In the genomic region with DNA sequence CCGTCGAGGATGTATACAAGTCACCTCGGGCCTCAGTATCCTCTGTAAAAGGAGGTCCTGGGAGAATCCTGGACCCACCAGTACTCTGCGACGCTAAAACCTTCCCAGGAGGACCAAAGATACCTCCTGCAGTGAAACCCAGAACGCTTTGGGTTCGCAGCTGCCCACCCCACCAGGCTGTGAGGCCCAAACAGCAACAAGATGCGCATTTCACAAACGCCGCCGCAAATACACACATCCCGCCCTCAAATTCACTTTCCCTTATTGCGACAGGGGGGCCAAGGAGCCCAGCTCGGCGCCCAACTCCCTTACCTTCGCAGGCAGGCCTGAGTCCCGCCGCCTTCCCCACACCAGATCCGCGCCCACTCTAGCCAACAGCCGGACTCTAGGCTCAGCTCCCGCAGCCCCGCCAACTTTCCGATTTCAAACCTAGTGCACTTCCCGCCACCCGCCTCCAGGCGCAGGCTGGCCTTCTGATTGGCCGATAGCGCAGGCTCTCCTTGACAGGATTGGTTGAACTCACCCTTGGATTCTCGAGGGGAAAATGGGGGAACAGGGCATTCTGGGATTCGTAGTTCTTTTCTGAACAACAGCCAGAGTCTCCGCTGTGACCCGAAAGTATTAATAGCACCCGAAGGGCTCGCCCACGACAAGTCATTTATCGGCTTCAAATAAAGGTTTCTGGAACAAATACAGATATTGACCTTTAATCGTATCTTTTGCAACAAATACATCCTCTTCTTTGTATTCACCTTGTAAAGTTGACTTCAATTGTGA, we compare ENCODE assay signal across 8 cellular contexts. TPM values are rescaled to one million over a fixed set of nuclear protein-coding genes. Genes with fewer than 3 reads are reported as not detected.
A peak's percentile ranks its signal among the peaks of the same experiment; 100 is the strongest.
DNase-seq lines count a peak whose midpoint lies in the region; ATAC-seq, FAIRE-seq and TF ChIP-seq lines count a peak whose summit lies in the region.

SPC25 (minus strand) TSS at position 425 of the 777 bp plus-strand sequence. CDS start 911 bp downstream, outside the sequence.

- H3K4me3 ChIP-seq in HAP-1 (peak within 1 kb of the TSS; percentile 66), MG63 (peak within 1 kb of the TSS; percentile 86), neural progenitor cell (peak within 1 kb of the TSS; percentile 82), stomach smooth muscle (ENCODE audit: low read length in 2 of 2) (peak within 1 kb of the TSS; percentile 65 to 74)

- peak; percentile 100 for ATAC-seq in foreskin keratinocyte

- peak within 1 kb of the TSS; percentile 1 for H3K27ac ChIP-seq in foreskin keratinocyte
- H3K27ac ChIP-seq in neural progenitor cell, result no peak within 1 kb of the TSS
- no peak within 1 kb of the TSS for H3K27ac ChIP-seq in stomach smooth muscle (ENCODE audit: low read length)

- H3F3A ChIP-seq in neural progenitor cell (ENCODE audit: low read depth), result no peaks in the 10 kb centered on the region

- H3K4me1 ChIP-seq in HAP-1, result peaks cover 8% of the 10 kb centered on the region; the same call in 1 of the 2 replicates
- H3K4me1 ChIP-seq in foreskin keratinocyte, result no peaks in the 10 kb centered on the region
- peaks cover 8% of the 10 kb centered on the region for H3K4me1 ChIP-seq in neural progenitor cell
- H3K4me1 ChIP-seq in stomach smooth muscle (ENCODE audit: control insufficient read depth, insufficient read depth, low read length), result peaks cover 8% of the 10 kb centered on the region

- DNase-seq in HAP-1 (ENCODE audit: low spot score in 2 of 2) (peak; percentile 94 to 95), MG63 (peak; percentile 94), SIG-M5 (lab: John Stamatoyannopoulos, UW) (peak; percentile 89), foreskin keratinocyte (peak; percentile 61 to 80), neural progenitor cell (ENCODE audit: low spot score) (peak; percentile 97)
- DNase-seq in activated effector memory CD4-positive, alpha-beta T cell treated with anti-CD3 and anti-CD28 coated beads, Interleukin-2, amount 50 U/mL, for 16 hours, result peak; percentile 94

- in situ Hi-C loops in HAP-1 (cut with MboI; ENCODE audit: low sequenced_read_pairs), result no loop called here

- no peaks in the 10 kb centered on the region for H3K9me3 Mint-ChIP-seq in neural progenitor cell

- H2AFZ ChIP-seq in neural progenitor cell (replicated peaks), result peak within 1 kb of the TSS; percentile 78

- H3K36me3 Mint-ChIP-seq in neural progenitor cell, result peaks cover 14% of the 10 kb centered on the region

- H3K79me2 ChIP-seq in neural progenitor cell (ENCODE audit: low read depth), result peaks cover 36% of the 10 kb centered on the region

- H3K27me3 ChIP-seq in HAP-1 (ENCODE audit: low read depth) (no peaks in the 10 kb centered on the region), MG63 (peaks cover 8% of the 10 kb centered on the region), foreskin keratinocyte (peaks cover 16% of the 10 kb centered on the region), neural progenitor cell (peaks cover 22% of the 10 kb centered on the region), stomach smooth muscle (ENCODE audit: control insufficient read depth in 1 of 2, insufficient read depth in 2 of 2, low read length in 2 of 2) (no peaks in the 10 kb centered on the region)

- no peak for TF ChIP-seq CTCF in foreskin keratinocyte (conservative IDR thresholded peaks at IDR 0.05)
- TF ChIP-seq CTCF in neural progenitor cell (IDR thresholded peaks at IDR 0.05), result no peak

- H3K4me2 ChIP-seq in neural progenitor cell, result peak within 1 kb of the TSS; percentile 95

- H3K4me3 Mint-ChIP-seq in neural progenitor cell, result peak within 1 kb of the TSS; percentile 99

- peak within 1 kb of the TSS; percentile 96 for H3K27ac Mint-ChIP-seq in neural progenitor cell

- H3K9ac ChIP-seq in neural progenitor cell (peak within 1 kb of the TSS; percentile 47), stomach smooth muscle (ENCODE audit: low read length in 2 of 2) (peak within 1 kb of the TSS in 1 of 2 donors; percentile 43)

- no peaks in the 10 kb centered on the region for H4K20me1 ChIP-seq in neural progenitor cell (ENCODE audit: low read depth)

- H3K9me3 ChIP-seq in HAP-1 (no peaks in the 10 kb centered on the region), MG63 (no peaks in the 10 kb centered on the region), neural progenitor cell (ENCODE audit: low read depth) (no peaks in the 10 kb centered on the region), stomach smooth muscle (ENCODE audit: control insufficient read depth in 2 of 2, low read length in 2 of 2) (no peaks in the 10 kb centered on the region)

- peaks cover 4% of the 10 kb centered on the region for H3K27me3 Mint-ChIP-seq in neural progenitor cell (ENCODE audit: insufficient read depth, low read depth)

- peaks cover 23% of the 10 kb centered on the region for H3K36me3 ChIP-seq in HAP-1 (replicated peaks)
- H3K36me3 ChIP-seq in MG63, result peaks cover 21% of the 10 kb centered on the region
- peaks cover 5% of the 10 kb centered on the region for H3K36me3 ChIP-seq in neural progenitor cell
- H3K36me3 ChIP-seq in stomach smooth muscle (ENCODE audit: control insufficient read depth in 2 of 2, insufficient read depth in 2 of 2, low read length in 2 of 2), result no peaks in the 10 kb centered on the region

- peaks cover 17% of the 10 kb centered on the region for H3K4me1 Mint-ChIP-seq in neural progenitor cell

- FAIRE-seq in G401.6 (lab: Jason Lieb, UNC), result peak; percentile 97

RNA-seq across cellular contexts. Expression of gene SPC25, which starts in this region (rescaled TPM):
- 28.1 and 32.4 TPM in 2 replicates for total RNA-seq in MG63 (2014; rRNA removed; shearing (Covaris generic); ENCODE audit: low replicate concordance)
- 11.4 and 15.4 TPM in 2 replicates for total RNA-seq in foreskin keratinocyte
- 16.6 and 26.1 TPM in 2 replicates for polyA plus RNA-seq in foreskin keratinocyte
- total RNA-seq in neural progenitor cell (ENCODE audit: low replicate concordance), result 38.9 and 60.0 TPM in 2 replicates
